ENCODE assay signal across 24 cellular contexts in genomic region chr18:80029690-80030089, GRCh38. TPM values are rescaled to one million over a fixed set of nuclear protein-coding genes. Genes with fewer than 3 reads are reported as not detected.
DNase-seq lines count a peak whose midpoint lies in the region; ATAC-seq, FAIRE-seq and TF ChIP-seq lines count a peak whose summit lies in the region.
"Had no signal": no experiment of that assay in that cellular context is flagged by ENCODE, and none has a peak within 500 bp of the region (broad histone marks: within the 10 kb centered on the region; RNA-seq: fewer than 3 reads in every experiment).

No MANE protein-coding gene starts in this region.

- intact Hi-C loops in K562 (cut with micrococcal nuclease): loop anchor here (10.0 kb wide), 1 partner anchor 125 kb away; no protein-coding TSS in a partner anchor
- intact Hi-C loops in testis (cut with DNase I; ENCODE audit: low total_unique reads): no loop called here

- POLR2A ChIA-PET in K562 (lab: Yijun Ruan, JAX): no interaction called here

- H2BK120ac ChIP-seq in H9 (ENCODE audit: low read depth, low read length, poor library complexity, severe bottlenecking): no peak overlapping the region

- TF ChIP-seq RAD21 in K562 (CRISPR knock-in tag; conservative IDR thresholded peaks at IDR 0.05 in 1 of 2, IDR thresholded peaks at IDR 0.05 in 1 of 2): no peak

- no peaks in the 10 kb centered on the region for H3K27me3 ChIP-seq in H9 (ENCODE audit: insufficient read depth, low read length)
- no peaks in the 10 kb centered on the region for H3K27me3 ChIP-seq in K562 (ENCODE audit: control insufficient read depth in 2 of 2, insufficient read depth in 2 of 2, low read length in 2 of 2)
- no peaks in the 10 kb centered on the region for H3K27me3 ChIP-seq in testis
- H3K27me3 ChIP-seq: BE2C, BLaER1 had no signal

- no peak overlapping the region for H2BK5ac ChIP-seq in H9 (ENCODE audit: insufficient read length, low read length)

- peaks cover 12 to 17% of the 10 kb centered on the region in 2 experiments for H3K4me1 Mint-ChIP-seq in H9

- peaks cover 6% of the 10 kb centered on the region for H3K9me3 ChIP-seq in H9 (ENCODE audit: control insufficient read depth, low read depth, low read length)
- H3K9me3 ChIP-seq in K562 (replicated peaks; ENCODE audit: control insufficient read depth, insufficient read depth, low read depth, low read length): no peaks in the 10 kb centered on the region; the same call in 1 of the 2 replicates
- no peaks in the 10 kb centered on the region for H3K9me3 ChIP-seq in testis
- H3K9me3 ChIP-seq: BE2C had no signal

- no peak overlapping the region for H2BK12ac ChIP-seq in H9 (ENCODE audit: insufficient read length, low read depth, low read length)

- peaks cover 3% of the 10 kb centered on the region for H3K23me2 ChIP-seq in H9 (ENCODE audit: insufficient read length, low read depth, low read length, poor library complexity, severe bottlenecking)

- no peak overlapping the region for H3K27ac ChIP-seq in H9 (ENCODE audit: insufficient read length, low read depth, low read length)
- H3K27ac ChIP-seq in K562 (ENCODE audit: extremely low read depth, low read depth, low read length): no peak overlapping the region
- peak overlapping the region; percentile 14 to 39 for H3K27ac ChIP-seq in testis
- H3K27ac ChIP-seq: BLaER1 had no signal

- no peaks in the 10 kb centered on the region for H3K79me1 ChIP-seq in H9 (ENCODE audit: insufficient read depth, low read depth, low read length, poor library complexity, severe bottlenecking)

- ATAC-seq in K562 (no peak), GM21390 (IDR thresholded peaks at IDR 0.05; ENCODE audit: unreplicated experiment) (no peak)

- H3K9me3 Mint-ChIP-seq in H9: peaks cover 17 to 26% of the 10 kb centered on the region in 2 experiments

- H4K5ac ChIP-seq in H9 (ENCODE audit: insufficient read length, low read depth, low read length): no peak overlapping the region

- H2BK15ac ChIP-seq in H9 (ENCODE audit: low read depth, low read length): no peak overlapping the region

- no peak overlapping the region for H3T11ph ChIP-seq in H9 (ENCODE audit: low read length)

- DNase-seq in H9 (no peak), K562 (ENCODE audit: extremely low read depth in 1 of 4, low spot score in 3 of 4) (no peak), testis (no peak), NCI-H446 treated with DMSO at 0.1 percent for 48 hours (lab: John Stamatoyannopoulos, UW) (no peak), DMS53 (lab: John Stamatoyannopoulos, UW) (no peak)
- DNase-seq: 8988T; ACHN; BE2C; C1 segment of cervical spinal cord; CD4-positive, alpha-beta memory T cell; CD4-positive, CD25-positive, alpha-beta regulatory T cell; CD8-positive, alpha-beta memory T cell; COR-L47; DMS 273 treated with DMSO at 0.1 percent for 48 hours; DMS153; DMS79 treated with DMSO at 0.1 percent for 48 hours; GF-D8 had no signal

- in situ Hi-C loops in K562 (cut with MboI): no loop called here

- FAIRE-seq in K562 (lab: Jason Lieb, UNC): no peak
- FAIRE-seq: A204.1, G401.6, GM12891, GM19239 had no signal

- H3K9ac ChIP-seq in H9 (ENCODE audit: extremely low read depth, insufficient read length, low read length) (no peak overlapping the region), K562 (ENCODE audit: insufficient read depth in 1 of 2, low read depth in 2 of 2, low read length in 2 of 2) (no peak overlapping the region)
- H3K9ac ChIP-seq: BLaER1 had no signal

- no peak overlapping the region for H3K23ac ChIP-seq in H9 (ENCODE audit: insufficient read length, low read depth, low read length)

- H3K14ac ChIP-seq in H9 (ENCODE audit: insufficient read depth, low read length): no peak overlapping the region

- H3K79me2 ChIP-seq in H9 (ENCODE audit: insufficient read depth, low read length): no peaks in the 10 kb centered on the region
- peaks cover 3% of the 10 kb centered on the region for H3K79me2 ChIP-seq in K562 (ENCODE audit: control insufficient read depth, insufficient read depth, low read length)

- WGBS in H9 (ENCODE audit: extremely low coverage, insufficient read length, low lambda C conversion rate): no CpG with 5 or more reads among the region's 1 CpG
- no CpG with 5 or more reads among the region's 1 CpG for WGBS in K562 (ENCODE audit: insufficient coverage, low coverage, missing lambda C conversion rate)
- 77 to 83% methylated on average over 1 of the region's 1 CpG for WGBS in testis, 2 donors

- no TSS peak for BruUV-seq in K562 (replicated peaks; lab: Mats Ljungman, UMichigan)

- H3K4me3 Mint-ChIP-seq in H9: no peak overlapping the region
- H3K4me3 Mint-ChIP-seq: CD14-positive monocyte; CD4-positive, alpha-beta memory T cell had no signal

- no peak overlapping the region for H3K27ac Mint-ChIP-seq in H9
- H3K27ac Mint-ChIP-seq: CD14-positive monocyte; CD4-positive, alpha-beta memory T cell; CD4-positive, CD25-positive, alpha-beta regulatory T cell; CD8-positive, alpha-beta memory T cell had no signal

- H3K36me3 ChIP-seq in K562 (ENCODE audit: control insufficient read depth, insufficient read depth, low read length) (no peaks in the 10 kb centered on the region), testis (ENCODE audit: low read depth, missing control alignments) (no peaks in the 10 kb centered on the region)
- H3K36me3 ChIP-seq: BE2C had no signal

- peaks cover 4% of the 10 kb centered on the region for H3K27me3 Mint-ChIP-seq in H9 (ENCODE audit: low read depth)
- H3K27me3 Mint-ChIP-seq: CD4-positive, alpha-beta memory T cell; CD4-positive, CD25-positive, alpha-beta regulatory T cell; CD8-positive, alpha-beta memory T cell had no signal

- H2AFZ ChIP-seq in H9 (ENCODE audit: low read length) (no peak overlapping the region), K562 (ENCODE audit: low read depth, low read length) (no peak overlapping the region)

- no peak; the same call in 1 of the 2 replicates for TF ChIP-seq EP300 in K562 (IDR thresholded peaks at IDR 0.05; ENCODE audit: low read length)

- H3K36me3 Mint-ChIP-seq in H9 (ENCODE audit: insufficient read depth in 1 of 3, low read depth in 3 of 3): peaks cover 5 to 16% (median 14%) of the 10 kb centered on the region in 3 experiments

- no peaks in the 10 kb centered on the region for H4K20me1 ChIP-seq in H9 (ENCODE audit: control insufficient read depth, insufficient read depth, insufficient read length)
- H4K20me1 ChIP-seq in K562 (replicated peaks; ENCODE audit: control insufficient read depth, insufficient read depth, low read length): no peaks in the 10 kb centered on the region
- H4K20me1 ChIP-seq: BLaER1 had no signal

- H2AK5ac ChIP-seq in H9 (ENCODE audit: insufficient read length, low read length): no peak overlapping the region

- no peak overlapping the region for H4K8ac ChIP-seq in H9 (replicated peaks; ENCODE audit: insufficient read length, low read depth, low read length)

- CTCF ChIA-PET in K562 (lab: Yijun Ruan, JAX; ENCODE audit: low intra/inter-chr PET ratio): no interaction called here

- no peak overlapping the region for H2BK20ac ChIP-seq in H9 (ENCODE audit: low read depth, low read length, poor library complexity, severe bottlenecking)

- no peak overlapping the region for H3K18ac ChIP-seq in H9 (ENCODE audit: insufficient read length, low read depth, low read length)

- TF ChIP-seq CTCF in H9 (conservative IDR thresholded peaks at IDR 0.05) (peak; percentile 28; the same call in 2 of the 3 replicates), K562 (IDR thresholded peaks at IDR 0.05 in 2 of 3, conservative IDR thresholded peaks at IDR 0.05 in 1 of 3; ENCODE audit: insufficient read depth in 2 of 3, low read depth in 1 of 3, low read length in 3 of 3) (0 out of 6 replicates have a peak, but pooled peaks of 1 of the 3 experiments have one; percentile 4), testis (IDR thresholded peaks at IDR 0.05) (no peak)

- TF ChIP-seq POLR2A in K562 (conservative IDR thresholded peaks at IDR 0.05) (no peak), testis (IDR thresholded peaks at IDR 0.05) (no peak)

- H4K91ac ChIP-seq in H9 (ENCODE audit: insufficient read length, low read depth, low read length): no peak overlapping the region

- no peak overlapping the region for H3K4ac ChIP-seq in H9 (ENCODE audit: low read depth, low read length)

- H3K4me3 ChIP-seq in K562 (no peak overlapping the region), testis (no peak overlapping the region)
- H3K4me3 ChIP-seq: BLaER1 had no signal

- H3K9me1 ChIP-seq in K562 (ENCODE audit: control insufficient read depth, insufficient read depth, low read length): no peaks in the 10 kb centered on the region

- H3K56ac ChIP-seq in H9 (ENCODE audit: insufficient read length, low read depth, low read length): no peak overlapping the region

- H3K4me2 ChIP-seq in H9 (ENCODE audit: insufficient read depth, insufficient read length, low read length) (no peak overlapping the region), K562 (ENCODE audit: insufficient read depth, low read length) (no peak overlapping the region)
- H3K4me2 ChIP-seq: BLaER1 had no signal

- no peaks in the 10 kb centered on the region; the same call in 1 of the 2 replicates for H3K4me1 ChIP-seq in H9 (ENCODE audit: insufficient read depth, low read length)
- H3K4me1 ChIP-seq in K562 (replicated peaks in 1 of 2; ENCODE audit: control insufficient read depth in 2 of 2, insufficient read depth in 2 of 2, low read length in 2 of 2): peaks cover 4 to 9% of the 10 kb centered on the region in 2 experiments; a peak in 4 of 5 replicates
- H3K4me1 ChIP-seq in testis: peaks cover under 1% of the 10 kb centered on the region
- H3K4me1 ChIP-seq: BE2C had no signal

RNA-seq across cellular contexts. Expression of gene RBFA, which starts 4.5 kb away (rescaled TPM):
- total RNA-seq in H9 (2021) (39.4 and 42.5 TPM in 2 replicates), K562 (2014; rRNA removed) (36.7 and 38.9 TPM in 2 replicates), K562 (2014; rRNA removed; fragmentation: Illumina TruSeq; extraction: Trizol) (21.1 and 24.5 TPM in 2 replicates), K562 (2015; rRNA removed; fragmentation: Illumina TruSeq; extraction: Trizol) (25.8 and 26.7 TPM in 2 replicates), K562 (2021) (28.4 and 28.8 TPM in 2 replicates), testis (10 to 100 TPM; 57.0 to 57.6 TPM)
- 107 and 110 TPM in 2 replicates for total RNA-seq in K562 (2011; cell fraction: chromatin; rRNA removed; ENCODE audit: low replicate concordance)
- total RNA-seq in K562 (2011; cell fraction: nucleolus; rRNA removed): 70.8 and 75.5 TPM in 2 replicates
- total RNA-seq in K562 (2011; cell fraction: nucleoplasm; rRNA removed): 104 and 112 TPM in 2 replicates
- polyA plus RNA-seq in K562 (2011; rRNA removed) (24.7 and 28.7 TPM in 2 replicates), K562 (2014; fragmentation: Illumina TruSeq; extraction: Trizol) (26.0 and 28.2 TPM in 2 replicates), K562 (2014; fragmentation: Nextera tagmentation; extraction: Ambion mirVana) (1 to 10 TPM; 3.4 to 4.8 TPM), K562 (2014; rRNA removed) (36.1 and 41.9 TPM in 2 replicates), testis (ENCODE audit: insufficient read depth, low read depth, low replicate concordance) (25.9 TPM)
- 17.9 and 18.9 TPM in 2 replicates for polyA plus RNA-seq in K562 (2011; cell fraction: cytosol; rRNA removed)
- 66.2 and 70.5 TPM in 2 replicates for polyA plus RNA-seq in K562 (2011; cell fraction: nucleus; rRNA removed)
- 17.3 and 24.4 TPM in 2 replicates for polyA plus RNA-seq in K562 (2012)
- 25.6 and 29.4 TPM in 2 replicates for polyA minus RNA-seq in K562 (2011; rRNA and poly(A)+ RNA removed)
- polyA minus RNA-seq in K562 (2011; cell fraction: cytosol; rRNA and poly(A)+ RNA removed): 6.5 and 7.3 TPM in 2 replicates
- 46.0 and 59.9 TPM in 2 replicates for polyA minus RNA-seq in K562 (2011; cell fraction: nucleus; rRNA and poly(A)+ RNA removed)

RNA-seq across cellular contexts. Expression of gene TXNL4A, which starts 41.3 kb away (rescaled TPM):
- total RNA-seq in H9 (2021) (163 and 164 TPM in 2 replicates), K562 (2014; rRNA removed) (68.7 and 78.9 TPM in 2 replicates), K562 (2014; rRNA removed; fragmentation: Illumina TruSeq; extraction: Trizol) (85.5 and 87.5 TPM in 2 replicates), K562 (2015; rRNA removed; fragmentation: Illumina TruSeq; extraction: Trizol) (86.1 and 98.0 TPM in 2 replicates), K562 (2021) (132 and 139 TPM in 2 replicates), testis (10 to 100 TPM; 37.4 to 47.0 TPM)
- total RNA-seq in K562 (2011; cell fraction: chromatin; rRNA removed; ENCODE audit: low replicate concordance): 25.7 and 39.5 TPM in 2 replicates
- 17.0 and 20.5 TPM in 2 replicates for total RNA-seq in K562 (2011; cell fraction: nucleolus; rRNA removed)
- 29.1 and 53.2 TPM in 2 replicates for total RNA-seq in K562 (2011; cell fraction: nucleoplasm; rRNA removed)
- polyA plus RNA-seq in K562 (2011; rRNA removed) (105 and 124 TPM in 2 replicates), K562 (2014; fragmentation: Illumina TruSeq; extraction: Trizol) (46.5 and 49.6 TPM in 2 replicates), K562 (2014; fragmentation: Nextera tagmentation; extraction: Ambion mirVana) (10 to 100 TPM; 27.0 to 51.2 TPM), K562 (2014; rRNA removed) (92.3 and 98.7 TPM in 2 replicates), testis (ENCODE audit: insufficient read depth, low read depth, low replicate concordance) (158 TPM)
- polyA plus RNA-seq in K562 (2011; cell fraction: cytosol; rRNA removed): 110 and 120 TPM in 2 replicates
- 47.8 and 53.9 TPM in 2 replicates for polyA plus RNA-seq in K562 (2011; cell fraction: nucleus; rRNA removed)
- 78.8 and 97.0 TPM in 2 replicates for polyA plus RNA-seq in K562 (2012)
- 41.9 and 67.5 TPM in 2 replicates for polyA minus RNA-seq in K562 (2011; rRNA and poly(A)+ RNA removed)
- polyA minus RNA-seq in K562 (2011; cell fraction: cytosol; rRNA and poly(A)+ RNA removed): 50.7 and 54.0 TPM in 2 replicates
- 5.0 and 14.0 TPM in 2 replicates for polyA minus RNA-seq in K562 (2011; cell fraction: nucleus; rRNA and poly(A)+ RNA removed)

Comparison
In these comparisons a context has a peak if more than half of its experiments do, and no peak if none do; other contexts are left out.
1. H3K27ac ChIP-seq: peak in testis (2 of 2); none in H9 (single experiment) and K562 (single experiment).